ENCODE assay signal across 3 cellular contexts in genomic region chr17:79681101-79681621, GRCh38.
TF ChIP-seq lines count a peak whose summit lies in the region.

No MANE protein-coding gene starts in this region.

TF ChIP-seq in GM23338, 12 proteins besides CTCF, POLR2A, EP300 and RAD21 (continues in another document):
- TF ChIP-seq CREB1 (CRISPR knock-in tag; IDR thresholded peaks at IDR 0.05; ENCODE audit: low read depth), result no peak
- no peak for TF ChIP-seq STAT1 (IDR thresholded peaks at IDR 0.05; ENCODE audit: unreplicated experiment)
- no peak for TF ChIP-seq EZH2 (IDR thresholded peaks at IDR 0.05; ENCODE audit: low read depth, unreplicated experiment)
- TF ChIP-seq ETS1 (IDR thresholded peaks at IDR 0.05), result no peak
- no peak for TF ChIP-seq EZH2phosphoT487 (IDR thresholded peaks at IDR 0.05; ENCODE audit: unreplicated experiment)
- TF ChIP-seq ZNF331 (CRISPR knock-in tag; IDR thresholded peaks at IDR 0.05; ENCODE audit: low read depth), result no peak
- TF ChIP-seq JUNB (IDR thresholded peaks at IDR 0.05; ENCODE audit: unreplicated experiment), result no peak
- TF ChIP-seq, protein P1, sequence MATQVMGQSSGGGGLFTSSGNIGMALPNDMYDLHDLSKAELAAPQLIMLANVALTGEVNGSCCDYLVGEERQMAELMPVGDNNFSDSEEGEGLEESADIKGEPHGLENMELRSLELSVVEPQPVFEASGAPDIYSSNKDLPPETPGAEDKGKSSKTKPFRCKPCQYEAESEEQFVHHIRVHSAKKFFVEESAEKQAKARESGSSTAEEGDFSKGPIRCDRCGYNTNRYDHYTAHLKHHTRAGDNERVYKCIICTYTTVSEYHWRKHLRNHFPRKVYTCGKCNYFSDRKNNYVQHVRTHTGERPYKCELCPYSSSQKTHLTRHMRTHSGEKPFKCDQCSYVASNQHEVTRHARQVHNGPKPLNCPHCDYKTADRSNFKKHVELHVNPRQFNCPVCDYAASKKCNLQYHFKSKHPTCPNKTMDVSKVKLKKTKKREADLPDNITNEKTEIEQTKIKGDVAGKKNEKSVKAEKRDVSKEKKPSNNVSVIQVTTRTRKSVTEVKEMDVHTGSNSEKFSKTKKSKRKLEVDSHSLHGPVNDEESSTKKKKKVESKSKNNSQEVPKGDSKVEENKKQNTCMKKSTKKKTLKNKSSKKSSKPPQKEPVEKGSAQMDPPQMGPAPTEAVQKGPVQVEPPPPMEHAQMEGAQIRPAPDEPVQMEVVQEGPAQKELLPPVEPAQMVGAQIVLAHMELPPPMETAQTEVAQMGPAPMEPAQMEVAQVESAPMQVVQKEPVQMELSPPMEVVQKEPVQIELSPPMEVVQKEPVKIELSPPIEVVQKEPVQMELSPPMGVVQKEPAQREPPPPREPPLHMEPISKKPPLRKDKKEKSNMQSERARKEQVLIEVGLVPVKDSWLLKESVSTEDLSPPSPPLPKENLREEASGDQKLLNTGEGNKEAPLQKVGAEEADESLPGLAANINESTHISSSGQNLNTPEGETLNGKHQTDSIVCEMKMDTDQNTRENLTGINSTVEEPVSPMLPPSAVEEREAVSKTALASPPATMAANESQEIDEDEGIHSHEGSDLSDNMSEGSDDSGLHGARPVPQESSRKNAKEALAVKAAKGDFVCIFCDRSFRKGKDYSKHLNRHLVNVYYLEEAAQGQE (IDR thresholded peaks at IDR 0.05; ENCODE audit: unreplicated experiment), result no peak
- TF ChIP-seq POLR2AphosphoS5 (IDR thresholded peaks at IDR 0.05; ENCODE audit: low read depth), result no peak

TF ChIP-seq in HEK293, 187 proteins besides CTCF, POLR2A, EP300 and RAD21:
- TF ChIP-seq ZNF610 (tag by site-specific recombination; IDR thresholded peaks at IDR 0.05; ENCODE audit: borderline replicate concordance) (no peak), ZNF223 (tag by site-specific recombination; IDR thresholded peaks at IDR 0.05) (no peak), PRDM2 (tag by site-specific recombination; IDR thresholded peaks at IDR 0.05; ENCODE audit: borderline replicate concordance) (no peak), ZIC2 (tag by site-specific recombination; IDR thresholded peaks at IDR 0.05) (peak; percentile 39; the same call in 1 of the 2 replicates), ZNF549 (tag by site-specific recombination; IDR thresholded peaks at IDR 0.05) (no peak), HOXD13 (CRISPR knock-in tag; IDR thresholded peaks at IDR 0.05; ENCODE audit: borderline replicate concordance) (no peak), ZNF624 (tag by site-specific recombination; IDR thresholded peaks at IDR 0.05) (no peak), ZNF341 (tag by site-specific recombination; IDR thresholded peaks at IDR 0.05; ENCODE audit: low read depth) (peak; percentile 77), ZNF580 (tag by site-specific recombination; IDR thresholded peaks at IDR 0.05) (no peak), WT1 (tag by site-specific recombination; IDR thresholded peaks at IDR 0.05) (no peak), PBX3 (CRISPR knock-in tag; IDR thresholded peaks at IDR 0.05) (no peak), KLF1 (tag by site-specific recombination; IDR thresholded peaks at IDR 0.05) (no peak), ZNF211 (tag by site-specific recombination; IDR thresholded peaks at IDR 0.05; ENCODE audit: low read depth) (no peak)

TF ChIP-seq in K562, 482 proteins besides CTCF, POLR2A, EP300 and RAD21:
- TF ChIP-seq PBX2 (CRISPR knock-in tag; IDR thresholded peaks at IDR 0.05; ENCODE audit: low read depth) (no peak), PBX2 (tag; conservative IDR thresholded peaks at IDR 0.05; ENCODE audit: low read depth) (no peak), NELFE (IDR thresholded peaks at IDR 0.05; ENCODE audit: insufficient read depth, insufficient read length) (no peak), NCOA1 (IDR thresholded peaks at IDR 0.05; ENCODE audit: low read depth) (no peak), ID3 (CRISPR knock-in tag; IDR thresholded peaks at IDR 0.05) (no peak), ID3 (tag; IDR thresholded peaks at IDR 0.05) (no peak), ILK (tag; IDR thresholded peaks at IDR 0.05; ENCODE audit: borderline replicate concordance, low read depth) (no peak), FOS (IDR thresholded peaks at IDR 0.05; ENCODE audit: extremely low read depth, insufficient read length) (no peak), ETV5 (CRISPR knock-in tag; IDR thresholded peaks at IDR 0.05; ENCODE audit: low read depth) (no peak), KAT2B (IDR thresholded peaks at IDR 0.05; ENCODE audit: low read depth, low read length) (no peak), NCOR1 (IDR thresholded peaks at IDR 0.05) (no peak), LEF1 (IDR thresholded peaks at IDR 0.05) (no peak)
